ENCODE assay signal across 27 cellular contexts in genomic region chr6:137087902-137088301, GRCh38. TPM values are rescaled to one million over a fixed set of nuclear protein-coding genes. Genes with fewer than 3 reads are reported as not detected.
DNase-seq lines count a peak whose midpoint lies in the region; ATAC-seq, FAIRE-seq and TF ChIP-seq lines count a peak whose summit lies in the region.
"Had no signal": no experiment of that assay in that cellular context is flagged by ENCODE, and none has a peak within 500 bp of the region (broad histone marks: within the 10 kb centered on the region; RNA-seq: fewer than 3 reads in every experiment).

No MANE protein-coding gene starts in this region.

- H3K4me3 ChIP-seq in K562: no peak overlapping the region
- H3K4me3 ChIP-seq: A549, coronary artery, heart right ventricle, lower lobe of right lung, thyroid gland had no signal

- H3K4me1 ChIP-seq in K562 (replicated peaks in 1 of 2; ENCODE audit: control insufficient read depth in 2 of 2, insufficient read depth in 2 of 2, low read length in 2 of 2): no peaks in the 10 kb centered on the region
- H3K4me1 ChIP-seq: A549, heart right ventricle, lower lobe of right lung, thyroid gland had no signal

- no peak overlapping the region for H2AFZ ChIP-seq in K562 (ENCODE audit: low read depth, low read length)

- no TSS peak for BruUV-seq in K562 (replicated peaks; lab: Mats Ljungman, UMichigan)

- TF ChIP-seq RAD21 in K562 (CRISPR knock-in tag; conservative IDR thresholded peaks at IDR 0.05 in 1 of 2, IDR thresholded peaks at IDR 0.05 in 1 of 2): no peak

- intact Hi-C loops in K562 (cut with micrococcal nuclease): no loop called here
- intact Hi-C loops in cardiac septum (cut with DNase I): no loop called here

- no peak for TF ChIP-seq CTCF in K562 (IDR thresholded peaks at IDR 0.05 in 2 of 3, conservative IDR thresholded peaks at IDR 0.05 in 1 of 3; ENCODE audit: insufficient read depth in 2 of 3, low read depth in 1 of 3, low read length in 3 of 3)

- no peak for TF ChIP-seq EP300 in K562 (IDR thresholded peaks at IDR 0.05; ENCODE audit: low read length)

- H3K79me2 ChIP-seq in K562 (ENCODE audit: control insufficient read depth, insufficient read depth, low read length): no peaks in the 10 kb centered on the region

- peak; percentile 58 for ATAC-seq in GM19395 (IDR thresholded peaks at IDR 0.05; ENCODE audit: unreplicated experiment)
- ATAC-seq in HG03342 (IDR thresholded peaks at IDR 0.05; ENCODE audit: unreplicated experiment): peak; percentile 52
- ATAC-seq in K562: no peak
- ATAC-seq: A549; CD8-positive, alpha-beta T cell; heart right ventricle; lower lobe of right lung; natural killer cell; stimulated activated naive CD8-positive, alpha-beta T cell treated with anti-CD3 and anti-CD28 coated beads, Interleukin-15, amount 100 ng/mL, for 72 hours had no signal

- CTCF ChIA-PET in K562 (lab: Yijun Ruan, JAX; ENCODE audit: low intra/inter-chr PET ratio): no interaction called here

- H3K27ac ChIP-seq in K562 (ENCODE audit: extremely low read depth, low read depth, low read length): no peak overlapping the region
- H3K27ac ChIP-seq: A549, coronary artery, heart right ventricle, lower lobe of right lung, RWPE1, thyroid gland had no signal

- H4K20me1 ChIP-seq in K562 (replicated peaks; ENCODE audit: control insufficient read depth, insufficient read depth, low read length): no peaks in the 10 kb centered on the region

- peak; percentile 37 for FAIRE-seq in K562 (lab: Jason Lieb, UNC)
- FAIRE-seq: A549 had no signal

- no peaks in the 10 kb centered on the region for H3K9me1 ChIP-seq in K562 (ENCODE audit: control insufficient read depth, insufficient read depth, low read length)

- no peaks in the 10 kb centered on the region for H3K36me3 ChIP-seq in K562 (ENCODE audit: control insufficient read depth, insufficient read depth, low read length)
- H3K36me3 ChIP-seq: heart right ventricle, lower lobe of right lung, thyroid gland had no signal

- in situ Hi-C loops in ACHN (cut with HindIII; ENCODE audit: low pct_ligation_motif_present, low pct_unique_long_range_greater_than_20kb, low sequenced_read_pairs): no loop called here
- in situ Hi-C loops in K562 (cut with MboI): loop anchor here (10.0 kb wide), 1 partner anchor 547 kb away; no protein-coding TSS in a partner anchor

- POLR2A ChIA-PET in K562 (lab: Yijun Ruan, JAX): no interaction called here

- 0% methylated on average over 3 of the region's 3 CpGs for WGBS in K562 (ENCODE audit: insufficient coverage, low coverage, missing lambda C conversion rate)

- TF ChIP-seq POLR2A in K562 (conservative IDR thresholded peaks at IDR 0.05): no peak

- peaks cover 4 to 5% of the 10 kb centered on the region in 2 experiments; a peak in 2 of 5 replicates for H3K27me3 ChIP-seq in K562 (ENCODE audit: control insufficient read depth in 2 of 2, insufficient read depth in 2 of 2, low read length in 2 of 2)
- H3K27me3 ChIP-seq: heart right ventricle, thyroid gland had no signal

- no peaks in the 10 kb centered on the region for H3K9me3 ChIP-seq in K562 (replicated peaks; ENCODE audit: control insufficient read depth, insufficient read depth, low read depth, low read length)
- H3K9me3 ChIP-seq: A549, heart right ventricle, lower lobe of right lung, thyroid gland had no signal

- no peak overlapping the region for H3K9ac ChIP-seq in K562 (ENCODE audit: insufficient read depth in 1 of 2, low read depth in 2 of 2, low read length in 2 of 2)

- H3K4me2 ChIP-seq in K562 (ENCODE audit: insufficient read depth, low read length): no peak overlapping the region
- H3K4me2 ChIP-seq: A549 had no signal

- peak; percentile 33 for DNase-seq in ACHN
- no peak for DNase-seq in K562 (ENCODE audit: extremely low read depth in 1 of 4, low spot score in 3 of 4)
- no peak for DNase-seq in cerebellar cortex (ENCODE audit: low spot score)
- DNase-seq in activated gamma-delta T cell (lab: John Stamatoyannopoulos, UW): no peak
- no peak for DNase-seq in cardiac septum (ENCODE audit: low spot score)
- no peak for DNase-seq in stimulated activated CD4-positive, alpha-beta T cell treated with anti-CD3 and anti-CD28 coated beads, Interleukin-4, amount 100 ng/mL, for 4 hours
- DNase-seq: activated CD4-positive, alpha-beta T cell treated with anti-CD3 and anti-CD28 coated beads, Interleukin-2, amount 50 U/mL, for 48 hours; activated CD4-positive, CD25-positive, alpha-beta regulatory T cell; aorta; CD8-positive, alpha-beta T cell; foreskin fibroblast; heart right ventricle; lower lobe of right lung; natural killer cell; NCI-H1417; NCI-H2081 treated with DMSO at 0.1 percent for 48 hours; NCI-H345; NCI-H748 treated with DMSO at 0.1 percent for 48 hours; stimulated activated naive CD8-positive, alpha-beta T cell treated with anti-CD3 and anti-CD28 coated beads, Interleukin-15, amount 100 ng/mL, for 72 hours; thyroid gland had no signal

TF ChIP-seq in K562, 482 proteins besides CTCF, POLR2A, EP300 and RAD21:
- no peak for TF ChIP-seq PRPF4 (IDR thresholded peaks at IDR 0.05; ENCODE audit: insufficient read depth, low read depth, low read length, poor library complexity, severe bottlenecking)
- peak; percentile 58 for TF ChIP-seq PKNOX1 (IDR thresholded peaks at IDR 0.05)
- TF ChIP-seq ZBTB8A (IDR thresholded peaks at IDR 0.05; ENCODE audit: partially characterized antibody): no peak
- TF ChIP-seq PBX2 (CRISPR knock-in tag; IDR thresholded peaks at IDR 0.05; ENCODE audit: low read depth): no peak
- TF ChIP-seq PBX2 (tag; conservative IDR thresholded peaks at IDR 0.05; ENCODE audit: low read depth): peak; percentile 78
- no peak for TF ChIP-seq MCM5 (IDR thresholded peaks at IDR 0.05; ENCODE audit: low read depth)
- TF ChIP-seq MEIS2 (IDR thresholded peaks at IDR 0.05; ENCODE audit: partially characterized antibody): peak; percentile 71

RNA-seq across cellular contexts. Expression of gene IL20RA, which starts 43.1 kb away (rescaled TPM):
- total RNA-seq in K562 (2011; cell fraction: chromatin; rRNA removed; ENCODE audit: low replicate concordance): not detected in 2 replicates
- total RNA-seq in K562 (2011; cell fraction: nucleolus; rRNA removed): not detected in 2 replicates
- total RNA-seq in K562 (2011; cell fraction: nucleoplasm; rRNA removed): not detected in 2 replicates
- not detected in 2 replicates for total RNA-seq in K562 (2014; rRNA removed)
- total RNA-seq in K562 (2014; rRNA removed; fragmentation: Illumina TruSeq; extraction: Trizol): not detected in 2 replicates
- not detected in 2 replicates for total RNA-seq in K562 (2015; rRNA removed; fragmentation: Illumina TruSeq; extraction: Trizol)
- total RNA-seq in K562 (2021): not detected in 2 replicates
- not detected in 2 replicates for polyA plus RNA-seq in K562 (2011; rRNA removed)
- not detected in 2 replicates for polyA plus RNA-seq in K562 (2011; cell fraction: cytosol; rRNA removed)
- polyA plus RNA-seq in K562 (2011; cell fraction: nucleus; rRNA removed): not detected in 2 replicates
- not detected in 2 replicates for polyA plus RNA-seq in K562 (2012)
- polyA plus RNA-seq in K562 (2014; fragmentation: Illumina TruSeq; extraction: Trizol): not detected in 2 replicates
- not detected for polyA plus RNA-seq in K562 (2014; fragmentation: Nextera tagmentation; extraction: Ambion mirVana)
- polyA plus RNA-seq in K562 (2014; rRNA removed): not detected in 2 replicates
- not detected in 2 replicates for polyA minus RNA-seq in K562 (2011; rRNA and poly(A)+ RNA removed)
- not detected in 2 replicates for polyA minus RNA-seq in K562 (2011; cell fraction: cytosol; rRNA and poly(A)+ RNA removed)
- polyA minus RNA-seq in K562 (2011; cell fraction: nucleus; rRNA and poly(A)+ RNA removed): not detected in 2 replicates
- total RNA-seq in cardiac septum: 0.32 TPM
- total RNA-seq: activated naive CD4-positive, alpha-beta T cell treated with anti-CD3 and anti-CD28 coated beads, Interleukin-2, amount 50 U/mL, for 72 hours; CD8-positive, alpha-beta T cell; natural killer cell; OCI-LY7 had no signal
- polyA plus RNA-seq: aorta had no signal
